Comparison of ENCODE assay signal across 15 cellular contexts in genomic region chr14:106309423-106309822, GRCh38.
A peak's percentile ranks its signal among the peaks of the same experiment; 100 is the strongest.
DNase-seq lines count a peak whose midpoint lies in the region; ATAC-seq and TF ChIP-seq lines count a peak whose summit lies in the region.
"Had no signal": no experiment of that assay in that cellular context is flagged by ENCODE, and none has a peak within 500 bp of the region (broad histone marks: within the 10 kb centered on the region; RNA-seq: fewer than 3 reads in every experiment).

No MANE protein-coding gene starts in this region.

- H3K36me3 Mint-ChIP-seq in activated naive CD4-positive, alpha-beta T cell treated with anti-CD3 and anti-CD28 coated beads, Interleukin-2, amount 50 U/mL, for 24 hours, result no peaks in the 10 kb centered on the region
- H3K36me3 Mint-ChIP-seq in naive B cell (no peaks in the 10 kb centered on the region), mesothelial cell of epicardium (peaks cover 2% of the 10 kb centered on the region)
- H3K36me3 Mint-ChIP-seq in activated T-cell treated with anti-CD3 and anti-CD28 coated beads, Interleukin-2, amount 50 U/mL, for 4 hours (ENCODE audit: insufficient read depth), result no peaks in the 10 kb centered on the region

- no peaks in the 10 kb centered on the region for H3K9me3 Mint-ChIP-seq in activated naive CD4-positive, alpha-beta T cell treated with anti-CD3 and anti-CD28 coated beads, Interleukin-2, amount 50 U/mL, for 24 hours
- H3K9me3 Mint-ChIP-seq in naive B cell (peaks cover 0 to 5% (median 0%) of the 10 kb centered on the region in 7 donors), mesothelial cell of epicardium (peaks cover 78% of the 10 kb centered on the region)
- H3K9me3 Mint-ChIP-seq in activated T-cell treated with anti-CD3 and anti-CD28 coated beads, Interleukin-2, amount 50 U/mL, for 4 hours, result peaks cover 4% of the 10 kb centered on the region

- H3K27me3 Mint-ChIP-seq in activated naive CD4-positive, alpha-beta T cell treated with anti-CD3 and anti-CD28 coated beads, Interleukin-2, amount 50 U/mL, for 24 hours, result peaks cover 8% of the 10 kb centered on the region
- H3K27me3 Mint-ChIP-seq in naive B cell (peaks cover 0 to 4% (median 0%) of the 10 kb centered on the region in 3 donors), mesothelial cell of epicardium (ENCODE audit: low read depth) (no peaks in the 10 kb centered on the region)
- H3K27me3 Mint-ChIP-seq in activated T-cell treated with anti-CD3 and anti-CD28 coated beads, Interleukin-2, amount 50 U/mL, for 4 hours (ENCODE audit: low read depth), result peaks cover 29% of the 10 kb centered on the region

- no peak for DNase-seq in activated naive CD4-positive, alpha-beta T cell treated with anti-CD3 and anti-CD28 coated beads, Interleukin-2, amount 50 U/mL, for 16 hours
- DNase-seq in naive B cell (no peak), NCI-H2081 (lab: John Stamatoyannopoulos, UW) (no peak), mesothelial cell of epicardium (ENCODE audit: low spot score in 2 of 2, unreplicated experiment in 2 of 2) (no peak)
- no peak for DNase-seq in activated T-cell treated with anti-CD3 and anti-CD28 coated beads, Interleukin-2, amount 50 U/mL, for 4 hours
- DNase-seq: activated gamma-delta T cell, C1 segment of cervical spinal cord, foreskin keratinocyte, NCI-H748 treated with DMSO at 0.1 percent for 48 hours, PC-3, T1000 had no signal

- peak overlapping the region; percentile 72 for H3K27ac Mint-ChIP-seq in activated naive CD4-positive, alpha-beta T cell treated with anti-CD3 and anti-CD28 coated beads, Interleukin-2, amount 50 U/mL, for 24 hours
- H3K27ac Mint-ChIP-seq in naive B cell, result peak overlapping the region in 4 of 6 donors; percentile 42 to 97 (median 92)
- no peak overlapping the region for H3K27ac Mint-ChIP-seq in mesothelial cell of epicardium
- H3K27ac Mint-ChIP-seq: H9 had no signal

- H3K4me1 Mint-ChIP-seq in activated naive CD4-positive, alpha-beta T cell treated with anti-CD3 and anti-CD28 coated beads, Interleukin-2, amount 50 U/mL, for 24 hours, result no peaks in the 10 kb centered on the region
- peaks cover 12 to 26% (median 22%) of the 10 kb centered on the region in 3 donors for H3K4me1 Mint-ChIP-seq in naive B cell
- no peaks in the 10 kb centered on the region for H3K4me1 Mint-ChIP-seq in activated T-cell treated with anti-CD3 and anti-CD28 coated beads, Interleukin-2, amount 50 U/mL, for 4 hours (ENCODE audit: low read depth)
- H3K4me1 Mint-ChIP-seq in mesothelial cell of epicardium, result no peaks in the 10 kb centered on the region
- H3K4me1 Mint-ChIP-seq: H9 had no signal

- no peak overlapping the region for H3K4me3 Mint-ChIP-seq in activated naive CD4-positive, alpha-beta T cell treated with anti-CD3 and anti-CD28 coated beads, Interleukin-2, amount 50 U/mL, for 24 hours
- no peak overlapping the region for H3K4me3 Mint-ChIP-seq in naive B cell
- H3K4me3 Mint-ChIP-seq in activated T-cell treated with anti-CD3 and anti-CD28 coated beads, Interleukin-2, amount 50 U/mL, for 4 hours, result no peak overlapping the region
- no peak overlapping the region for H3K4me3 Mint-ChIP-seq in mesothelial cell of epicardium
- H3K4me3 Mint-ChIP-seq: H9 had no signal

- no peak for TF ChIP-seq CTCF in mesothelial cell of epicardium (IDR thresholded peaks at IDR 0.05; ENCODE audit: unreplicated experiment)

- ATAC-seq in GM21619 (IDR thresholded peaks at IDR 0.05; ENCODE audit: unreplicated experiment), result peak; percentile 37
- ATAC-seq in HG03342 (IDR thresholded peaks at IDR 0.05; ENCODE audit: unreplicated experiment), result peak; percentile 10
- no peak for ATAC-seq in naive B cell (ENCODE audit: low read depth in 2 of 2)
- ATAC-seq in activated T-cell treated with anti-CD3 and anti-CD28 coated beads, Interleukin-2, amount 50 U/mL, for 4 hours, result no peak
- ATAC-seq: PC-3 had no signal

Comparison
In these comparisons a context has a peak if more than half of its experiments do, and no peak if none do; other contexts are left out.
1. ATAC-seq: peak in GM21619 (single experiment) and HG03342 (single experiment); none in naive B cell (0 of 2) and activated T-cell treated with anti-CD3 and anti-CD28 coated beads, Interleukin-2, amount 50 U/mL, for 4 hours (0 of 2).